In genomic region chr3:78516437-78516836, GRCh38 we compare ENCODE assay signal across 33 cellular contexts.
"Had no signal": no experiment of that assay in that cellular context is flagged by ENCODE, and none has a peak within 500 bp of the region (broad histone marks: within the 10 kb centered on the region; RNA-seq: fewer than 3 reads in every experiment).

No MANE protein-coding gene starts in this region.

- H3K9me3 ChIP-seq: adrenal gland, body of pancreas, breast epithelium had no signal

- H3K4me1 ChIP-seq: adrenal gland, body of pancreas, breast epithelium had no signal

- ATAC-seq: activated CD8-positive, alpha-beta T cell treated with anti-CD3 and anti-CD28 coated beads for 36 hours; activated naive CD4-positive, alpha-beta T cell treated with anti-CD3 and anti-CD28 coated beads, Interleukin-2, amount 50 U/mL, for 72 hours; activated T-cell treated with anti-CD3 and anti-CD28 coated beads, Interleukin-2, amount 50 U/mL, for 4 hours; activated T-cell treated with anti-CD3 and anti-CD28 coated beads, Interleukin-2, amount 50 U/mL, for 72 hours; activated T-helper 17 cell treated with anti-CD3 and anti-CD28 coated beads, Interleukin-2, amount 50 U/mL, for 72 hours; body of pancreas had no signal

- H3K4me3 ChIP-seq: adrenal gland, body of pancreas, breast epithelium had no signal

- H3K36me3 ChIP-seq: adrenal gland, brain microvascular endothelial cell, breast epithelium had no signal

- H3K27me3 ChIP-seq: adrenal gland, body of pancreas, brain microvascular endothelial cell, breast epithelium had no signal

- FAIRE-seq: astrocyte, TTC549 had no signal

- DNase-seq: activated B cell treated with CpG ODN at 0.5 μM for 24 hours; activated CD4-positive, alpha-beta memory T cell treated with anti-CD3 and anti-CD28 coated beads for 36 hours; activated CD4-positive, alpha-beta T cell treated with anti-CD3 and anti-CD28 coated beads for 4 hours; activated CD4-positive, alpha-beta T cell treated with anti-CD3 and anti-CD28 coated beads, Interleukin-2, amount 10 ng/mL, durations not matched to agents 24 days and 14 days; activated CD4-positive, alpha-beta T cell treated with anti-CD3 and anti-CD28 coated beads, Interleukin-2, amount 50 U/mL, for 1 hour; activated CD4-positive, alpha-beta T cell treated with anti-CD3 and anti-CD28 coated beads, Interleukin-2, amount 50 U/mL, for 4 hours; activated CD4-positive, CD25-positive, alpha-beta regulatory T cell treated with anti-CD3 and anti-CD28 coated beads, Interleukin-2, amount 50 U/mL, for 72 hours; activated CD8-positive, alpha-beta memory T cell treated with anti-CD3 and anti-CD28 coated beads, Interleukin-2, amount 50 U/mL, for 4 hours; activated CD8-positive, alpha-beta T cell treated with anti-CD3 and anti-CD28 coated beads for 36 hours; activated effector memory CD4-positive, alpha-beta T cell treated with anti-CD3 and anti-CD28 coated beads, Interleukin-2, amount 50 U/mL, for 16 hours; activated gamma-delta T cell treated with Interleukin-2 at 50 U/mL for 16 hours; activated naive CD4-positive, alpha-beta T cell; activated naive CD4-positive, alpha-beta T cell treated with anti-CD3 and anti-CD28 coated beads for 36 hours; activated naive CD4-positive, alpha-beta T cell treated with anti-CD3 and anti-CD28 coated beads, Interleukin-2, amount 50 U/mL, for 16 hours; activated naive CD8-positive, alpha-beta T cell treated with anti-CD3 and anti-CD28 coated beads for 36 hours; activated T-cell treated with anti-CD3 and anti-CD28 coated beads for 4 hours; activated T-cell treated with anti-CD3 and anti-CD28 coated beads, Interleukin-2, amount 50 U/mL, for 1 hour; activated T-cell treated with anti-CD3 and anti-CD28 coated beads, Interleukin-2, amount 50 U/mL, for 4 hours; activated T-cell treated with anti-CD3 and anti-CD28 coated beads, Interleukin-2, amount 50 U/mL, for 72 hours; adrenal gland; amniotic stem cell; aorta; body of pancreas; brain microvascular endothelial cell; central memory CD4-positive, alpha-beta T cell; T-helper 2 cell; T-helper 9 cell had no signal

- H3K27ac ChIP-seq: adrenal gland, body of pancreas, brain microvascular endothelial cell, breast epithelium, VCaP had no signal
